ENCODE assay signal across 8 cellular contexts in genomic region chr15:84749111-84749991, GRCh38. TPM values are rescaled to one million over a fixed set of nuclear protein-coding genes. Genes with fewer than 3 reads are reported as not detected.
A peak's percentile ranks its signal among the peaks of the same experiment; 100 is the strongest.
DNase-seq lines count a peak whose midpoint lies in the region; ATAC-seq, FAIRE-seq and TF ChIP-seq lines count a peak whose summit lies in the region.

No MANE protein-coding gene starts in this region.

- peak in 1 of 2 experiments; percentile 9; a peak in 4 of 6 replicates for ATAC-seq in A549

- TF ChIP-seq RAD21 in A549 (conservative IDR thresholded peaks at IDR 0.05 in 1 of 2, IDR thresholded peaks at IDR 0.05 in 1 of 2) = no peak

- H3K36me3 Mint-ChIP-seq in dendritic cell treated with granulocyte-macrophage colony-stimulating factor and Interleukin-4, amounts not matched to agents 40 ng/mL and 50 ng/mL, for 4 days (ENCODE audit: low read depth) = peaks cover 55% of the 10 kb centered on the region

- peak overlapping the region; percentile 92 for H3K4me3 Mint-ChIP-seq in dendritic cell treated with granulocyte-macrophage colony-stimulating factor and Interleukin-4, amounts not matched to agents 40 ng/mL and 50 ng/mL, for 4 days

- CTCF ChIA-PET in A549 (lab: Yijun Ruan, JAX) = interaction anchor here (0.6 to 2.5 kb wide), 23 partner anchors 11 to 295 kb away, joined by 3 to 8 read pairs (median 4); partner anchors contain the start of gene WDR73

- H3K27me3 Mint-ChIP-seq in dendritic cell treated with granulocyte-macrophage colony-stimulating factor and Interleukin-4, amounts not matched to agents 40 ng/mL and 50 ng/mL, for 4 days = no peaks in the 10 kb centered on the region

- peak overlapping the region; percentile 92 for H3K4me3 ChIP-seq in A549

- no peaks in the 10 kb centered on the region for H3K9me3 ChIP-seq in A549

- H3K4me2 ChIP-seq in A549 = peak overlapping the region; percentile 97

- H3K27ac ChIP-seq in A549 = peak overlapping the region; percentile 96 to 98
- peak overlapping the region; percentile 82 for H3K27ac ChIP-seq in temporal lobe (ENCODE audit: low read depth, low read length)

- POLR2A ChIA-PET in A549 (lab: Yijun Ruan, JAX) = interaction anchor here (0.6 to 1.4 kb wide), 5 partner anchors 14 to 112 kb away, joined by 3 to 8 read pairs (median 5); partner anchors contain the start of gene SEC11A

- 18% methylated on average over 15 of the region's 15 CpGs for WGBS in A549 (ENCODE audit: missing lambda C conversion rate)

- H3K27ac Mint-ChIP-seq in dendritic cell treated with granulocyte-macrophage colony-stimulating factor and Interleukin-4, amounts not matched to agents 40 ng/mL and 50 ng/mL, for 4 days = peak overlapping the region; percentile 83

- TF ChIP-seq POLR2A in A549 (IDR thresholded peaks at IDR 0.05; ENCODE audit: low read length) = no peak

- no peak for TF ChIP-seq EP300 in A549 (IDR thresholded peaks at IDR 0.05)

- intact Hi-C loops in dendritic cell treated with granulocyte-macrophage colony-stimulating factor and Interleukin-4, amounts not matched to agents 40 ng/mL and 50 ng/mL, for 4 days (cut with micrococcal nuclease) = no loop called here

- H3K4me1 ChIP-seq in A549 = peaks cover 71% of the 10 kb centered on the region

- H3K9me3 Mint-ChIP-seq in dendritic cell treated with granulocyte-macrophage colony-stimulating factor and Interleukin-4, amounts not matched to agents 40 ng/mL and 50 ng/mL, for 4 days = no peaks in the 10 kb centered on the region

- DNase-seq in A549 (ENCODE audit: low read depth in 1 of 2, low spot score in 1 of 2) (peak in 1 of 2 experiments; percentile 34), GM20000 (ENCODE audit: low spot score) (peak; percentile 28), LoVo (ENCODE audit: low spot score) (peak; percentile 16), lung microvascular endothelial cell (ENCODE audit: low read depth in 2 of 2) (peak; percentile 48 to 53), SW 1271 (lab: John Stamatoyannopoulos, UW) (no peak)
- DNase-seq in activated CD4-positive, CD25-positive, alpha-beta regulatory T cell treated with anti-CD3 and anti-CD28 coated beads, Interleukin-2, amount 50 U/mL, for 72 hours = peak; percentile 47

- peaks cover 75% of the 10 kb centered on the region for H3K4me1 Mint-ChIP-seq in dendritic cell treated with granulocyte-macrophage colony-stimulating factor and Interleukin-4, amounts not matched to agents 40 ng/mL and 50 ng/mL, for 4 days (ENCODE audit: low read depth)

- TF ChIP-seq CTCF in A549 (IDR thresholded peaks at IDR 0.05) (no peak), GM20000 (IDR thresholded peaks at IDR 0.05; ENCODE audit: extremely low read depth, missing control alignments) (no peak)

- FAIRE-seq in A549 (lab: Jason Lieb, UNC) = no peak

TF ChIP-seq in A549, 52 proteins besides CTCF, POLR2A, EP300 and RAD21:
- no peak for TF ChIP-seq HOXB5 (CRISPR knock-in tag; IDR thresholded peaks at IDR 0.05)
- TF ChIP-seq FOSB (CRISPR knock-in tag; IDR thresholded peaks at IDR 0.05) = no peak
- TF ChIP-seq, protein P1, sequence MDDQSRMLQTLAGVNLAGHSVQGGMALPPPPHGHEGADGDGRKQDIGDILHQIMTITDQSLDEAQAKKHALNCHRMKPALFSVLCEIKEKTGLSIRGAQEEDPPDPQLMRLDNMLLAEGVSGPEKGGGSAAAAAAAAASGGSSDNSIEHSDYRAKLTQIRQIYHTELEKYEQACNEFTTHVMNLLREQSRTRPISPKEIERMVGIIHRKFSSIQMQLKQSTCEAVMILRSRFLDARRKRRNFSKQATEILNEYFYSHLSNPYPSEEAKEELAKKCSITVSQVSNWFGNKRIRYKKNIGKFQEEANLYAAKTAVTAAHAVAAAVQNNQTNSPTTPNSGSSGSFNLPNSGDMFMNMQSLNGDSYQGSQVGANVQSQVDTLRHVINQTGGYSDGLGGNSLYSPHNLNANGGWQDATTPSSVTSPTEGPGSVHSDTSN (IDR thresholded peaks at IDR 0.05) = no peak
- TF ChIP-seq, protein P2, sequence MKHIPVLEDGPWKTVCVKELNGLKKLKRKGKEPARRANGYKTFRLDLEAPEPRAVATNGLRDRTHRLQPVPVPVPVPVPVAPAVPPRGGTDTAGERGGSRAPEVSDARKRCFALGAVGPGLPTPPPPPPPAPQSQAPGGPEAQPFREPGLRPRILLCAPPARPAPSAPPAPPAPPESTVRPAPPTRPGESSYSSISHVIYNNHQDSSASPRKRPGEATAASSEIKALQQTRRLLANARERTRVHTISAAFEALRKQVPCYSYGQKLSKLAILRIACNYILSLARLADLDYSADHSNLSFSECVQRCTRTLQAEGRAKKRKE (CRISPR knock-in tag; IDR thresholded peaks at IDR 0.05; ENCODE audit: low read depth) = no peak
- TF ChIP-seq BCL3 (IDR thresholded peaks at IDR 0.05) = no peak
- TF ChIP-seq CBX2 (IDR thresholded peaks at IDR 0.05; ENCODE audit: borderline replicate concordance, low read depth) = no peak
- TF ChIP-seq, protein P3, sequence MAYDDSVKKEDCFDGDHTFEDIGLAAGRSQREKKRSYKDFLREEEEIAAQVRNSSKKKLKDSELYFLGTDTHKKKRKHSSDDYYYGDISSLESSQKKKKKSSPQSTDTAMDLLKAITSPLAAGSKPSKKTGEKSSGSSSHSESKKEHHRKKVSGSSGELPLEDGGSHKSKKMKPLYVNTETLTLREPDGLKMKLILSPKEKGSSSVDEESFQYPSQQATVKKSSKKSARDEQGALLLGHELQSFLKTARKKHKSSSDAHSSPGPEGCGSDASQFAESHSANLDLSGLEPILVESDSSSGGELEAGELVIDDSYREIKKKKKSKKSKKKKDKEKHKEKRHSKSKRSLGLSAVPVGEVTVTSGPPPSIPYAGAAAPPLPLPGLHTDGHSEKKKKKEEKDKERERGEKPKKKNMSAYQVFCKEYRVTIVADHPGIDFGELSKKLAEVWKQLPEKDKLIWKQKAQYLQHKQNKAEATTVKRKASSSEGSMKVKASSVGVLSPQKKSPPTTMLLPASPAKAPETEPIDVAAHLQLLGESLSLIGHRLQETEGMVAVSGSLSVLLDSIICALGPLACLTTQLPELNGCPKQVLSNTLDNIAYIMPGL (CRISPR knock-in tag; IDR thresholded peaks at IDR 0.05; ENCODE audit: borderline replicate concordance) = no peak
- TF ChIP-seq JUN (IDR thresholded peaks at IDR 0.05) = no peak
- TF ChIP-seq RARB (CRISPR knock-in tag; IDR thresholded peaks at IDR 0.05) = no peak
- TF ChIP-seq CEBPB (IDR thresholded peaks at IDR 0.05) = no peak
- TF ChIP-seq SMC3 (IDR thresholded peaks at IDR 0.05) = no peak
- no peak for TF ChIP-seq CBX8 (IDR thresholded peaks at IDR 0.05)
- TF ChIP-seq CHD4 (IDR thresholded peaks at IDR 0.05; ENCODE audit: borderline replicate concordance) = no peak
- TF ChIP-seq MAZ (IDR thresholded peaks at IDR 0.05; ENCODE audit: borderline replicate concordance, low read depth, low read length) = no peak
- no peak for TF ChIP-seq PHF8 (IDR thresholded peaks at IDR 0.05; ENCODE audit: borderline replicate concordance, low read depth)
- TF ChIP-seq ZC3H11A (IDR thresholded peaks at IDR 0.05) = no peak
- TF ChIP-seq EHMT2 (IDR thresholded peaks at IDR 0.05; ENCODE audit: low read depth) = no peak
- TF ChIP-seq RCOR1 (IDR thresholded peaks at IDR 0.05; ENCODE audit: low read depth, low read length) = no peak

RNA-seq across cellular contexts. Expression of gene ZNF592, which starts 1.0 kb away (rescaled TPM):
- 12.4 and 15.6 TPM in 2 replicates for polyA plus RNA-seq in A549 (2011; rRNA removed)
- polyA plus RNA-seq in A549 (2012; cell fraction: cytosol; rRNA removed) = 14.5 and 20.8 TPM in 2 replicates
- polyA plus RNA-seq in A549 (2012; cell fraction: nucleus; rRNA removed) = 29.2 and 40.6 TPM in 2 replicates
- polyA plus RNA-seq in A549 (2017; fragmentation: RNase III; extraction: RNeasy Plus Mini Kit Qiagen cat#74134 plus additional on column Dnase treatment) = 12.9 to 14.3 TPM (median 13.9 TPM) in 3 replicates
- polyA minus RNA-seq in A549 (2011; rRNA and poly(A)+ RNA removed) = 25.7 and 27.9 TPM in 2 replicates
- total RNA-seq in lung microvascular endothelial cell = 2.8 and 4.8 TPM in 2 replicates
- total RNA-seq in temporal lobe = 7.9 TPM

RNA-seq across cellular contexts. Expression of gene SEC11A, which starts 33.4 kb away (rescaled TPM):
- polyA plus RNA-seq in A549 (2011; rRNA removed) (237 and 490 TPM in 2 replicates), A549 (2017; fragmentation: RNase III; extraction: RNeasy Plus Mini Kit Qiagen cat#74134 plus additional on column Dnase treatment) (369 to 396 TPM (median 380 TPM) in 3 replicates)
- polyA plus RNA-seq in A549 (2012; cell fraction: cytosol; rRNA removed) = 127 and 147 TPM in 2 replicates
- 50.4 and 80.1 TPM in 2 replicates for polyA plus RNA-seq in A549 (2012; cell fraction: nucleus; rRNA removed)
- polyA minus RNA-seq in A549 (2011; rRNA and poly(A)+ RNA removed) = 88.6 and 117 TPM in 2 replicates
- total RNA-seq in lung microvascular endothelial cell (231 and 283 TPM in 2 replicates), temporal lobe (52.1 TPM)

Comparison
In these comparisons a context has a peak if more than half of its experiments do, and no peak if none do; other contexts are left out.
1. DNase-seq: peak in GM20000 (single experiment), LoVo (single experiment), activated CD4-positive, CD25-positive, alpha-beta regulatory T cell treated with anti-CD3 and anti-CD28 coated beads, Interleukin-2, amount 50 U/mL, for 72 hours (single experiment) and lung microvascular endothelial cell (2 of 2); none in SW 1271 (0 of 2).